In genomic region chr6:26025894-26026832, GRCh38 we compare ENCODE assay signal across 8 cellular contexts.
DNase-seq lines count a peak whose midpoint lies in the region; ATAC-seq and TF ChIP-seq lines count a peak whose summit lies in the region.

No MANE protein-coding gene starts in this region.

- peak; percentile 84; the same call in 1 of the 2 replicates for TF ChIP-seq CTCF in GM12875 (IDR thresholded peaks at IDR 0.05; ENCODE audit: borderline replicate concordance, insufficient read depth, low read depth, low read length)

- peak; percentile 84 to 95 for DNase-seq in NCI-H187 (lab: John Stamatoyannopoulos, UW)
- peak; percentile 71 to 98 (median 88) for DNase-seq in T-helper 2 cell
- peak; percentile 2 to 89 (median 74) for DNase-seq in anterior cingulate cortex (lab: John Stamatoyannopoulos, UW)
- peak; percentile 72 to 85 for DNase-seq in hippocampal formation (lab: John Stamatoyannopoulos, UW)
- DNase-seq in retina = peak; percentile 87
- no peak for DNase-seq in HuH-7 (ENCODE audit: low spot score)

- H3K4me3 ChIP-seq in GM12875 (ENCODE audit: low read depth, low read length) = peak overlapping the region; percentile 41

- ATAC-seq in HG02885 (IDR thresholded peaks at IDR 0.05; ENCODE audit: poor library complexity, unreplicated experiment) = peak; percentile 44
